ENCODE assay signal across 1 cellular context in genomic region chr19:47471733-47472457, GRCh38.
TF ChIP-seq lines count a peak whose summit lies in the region.

Gene SLC8A2 (minus strand): TSS chr19:47471893. CDS start chr19:47466403, 5,490 bp downstream.

TF ChIP-seq in HepG2, 621 proteins besides CTCF, POLR2A, EP300 and RAD21 (continued from another document):
- TF ChIP-seq ZBTB8A (CRISPR knock-in tag; IDR thresholded peaks at IDR 0.05; ENCODE audit: borderline replicate concordance, low read depth) (no peak), ZC3H13 (CRISPR knock-in tag; IDR thresholded peaks at IDR 0.05) (0 out of 2 replicates have a peak, but pooled peaks have one; percentile 30), HIVEP1 (CRISPR knock-in tag; IDR thresholded peaks at IDR 0.05) (no peak), POGZ (CRISPR knock-in tag; IDR thresholded peaks at IDR 0.05) (no peak), HMGXB4 (CRISPR knock-in tag; IDR thresholded peaks at IDR 0.05; ENCODE audit: borderline replicate concordance in 1 of 2, low read depth in 1 of 2) (0 out of 4 replicates have a peak, but pooled peaks of 1 of the 2 experiments have one; percentile 24), ZNF253 (CRISPR knock-in tag; IDR thresholded peaks at IDR 0.05; ENCODE audit: borderline replicate concordance) (no peak), EED (CRISPR knock-in tag; IDR thresholded peaks at IDR 0.05) (no peak), NFKBIZ (CRISPR knock-in tag; IDR thresholded peaks at IDR 0.05) (no peak), AKNA (CRISPR knock-in tag; IDR thresholded peaks at IDR 0.05; ENCODE audit: borderline replicate concordance) (no peak), XRCC5 (optimal IDR thresholded peaks at IDR 0.05; ENCODE audit: low read length) (no peak), IRF2 (CRISPR knock-in tag; IDR thresholded peaks at IDR 0.05) (0 out of 2 replicates have a peak, but pooled peaks have one; percentile 32), MEIS1 (CRISPR knock-in tag; IDR thresholded peaks at IDR 0.05; ENCODE audit: borderline replicate concordance) (no peak), SNAPC2 (CRISPR knock-in tag; IDR thresholded peaks at IDR 0.05) (no peak), ZNF569 (CRISPR knock-in tag; IDR thresholded peaks at IDR 0.05; ENCODE audit: borderline replicate concordance) (no peak), ATF4 (CRISPR knock-in tag; IDR thresholded peaks at IDR 0.05) (no peak), ZSCAN31 (CRISPR knock-in tag; IDR thresholded peaks at IDR 0.05; ENCODE audit: low read depth) (no peak), KLF6 (CRISPR knock-in tag; IDR thresholded peaks at IDR 0.05) (no peak), GMEB2 (CRISPR knock-in tag; IDR thresholded peaks at IDR 0.05; ENCODE audit: low read depth) (no peak), KDM4B (CRISPR knock-in tag; IDR thresholded peaks at IDR 0.05) (no peak), EHMT2 (IDR thresholded peaks at IDR 0.05; ENCODE audit: borderline replicate concordance, low read depth, low read length) (peak; percentile 87; the same call in 1 of the 2 replicates), ZNF501 (CRISPR knock-in tag; IDR thresholded peaks at IDR 0.05) (no peak), PHF20 (CRISPR knock-in tag; IDR thresholded peaks at IDR 0.05) (peak; percentile 29; the same call in 1 of the 2 replicates), HNRNPLL (IDR thresholded peaks at IDR 0.05; ENCODE audit: low read depth, low read length, poor library complexity, severe bottlenecking) (no peak), ZNF44 (CRISPR knock-in tag; IDR thresholded peaks at IDR 0.05) (no peak), HNRNPK (IDR thresholded peaks at IDR 0.05; ENCODE audit: low read depth, low read length, poor library complexity, severe bottlenecking) (no peak), SRY (CRISPR knock-in tag; IDR thresholded peaks at IDR 0.05) (no peak), DBP (CRISPR knock-in tag; IDR thresholded peaks at IDR 0.05; ENCODE audit: not compliant biosample characterization) (no peak), MIER2 (CRISPR knock-in tag; IDR thresholded peaks at IDR 0.05) (peak; percentile 93), REST (IDR thresholded peaks at IDR 0.05; ENCODE audit: borderline replicate concordance in 1 of 2, low read depth in 1 of 2, low read length in 2 of 2) (peak; percentile 83 to 95), ZNF251 (CRISPR knock-in tag; IDR thresholded peaks at IDR 0.05) (no peak), PATZ1 (CRISPR knock-in tag; IDR thresholded peaks at IDR 0.05) (peak; percentile 78), ATF6 (CRISPR knock-in tag; conservative IDR thresholded peaks at IDR 0.05) (no peak), GATAD1 (CRISPR knock-in tag; IDR thresholded peaks at IDR 0.05) (no peak), NFKB2 (CRISPR knock-in tag; IDR thresholded peaks at IDR 0.05; ENCODE audit: borderline replicate concordance) (no peak), CBFB (CRISPR knock-in tag; IDR thresholded peaks at IDR 0.05) (no peak), ZNF350 (CRISPR knock-in tag; IDR thresholded peaks at IDR 0.05; ENCODE audit: borderline replicate concordance, low read depth) (no peak), ZNF598 (CRISPR knock-in tag; IDR thresholded peaks at IDR 0.05; ENCODE audit: borderline replicate concordance) (no peak), ZBTB26 (CRISPR knock-in tag; IDR thresholded peaks at IDR 0.05; ENCODE audit: borderline replicate concordance) (no peak), ZNF709 (CRISPR knock-in tag; IDR thresholded peaks at IDR 0.05) (no peak), RBM22 (optimal IDR thresholded peaks at IDR 0.05; ENCODE audit: low read length) (no peak), U2AF2 (IDR thresholded peaks at IDR 0.05; ENCODE audit: low read depth, low read length) (no peak)
